1 cellular context compared by ENCODE assay signal in the genomic region with DNA sequence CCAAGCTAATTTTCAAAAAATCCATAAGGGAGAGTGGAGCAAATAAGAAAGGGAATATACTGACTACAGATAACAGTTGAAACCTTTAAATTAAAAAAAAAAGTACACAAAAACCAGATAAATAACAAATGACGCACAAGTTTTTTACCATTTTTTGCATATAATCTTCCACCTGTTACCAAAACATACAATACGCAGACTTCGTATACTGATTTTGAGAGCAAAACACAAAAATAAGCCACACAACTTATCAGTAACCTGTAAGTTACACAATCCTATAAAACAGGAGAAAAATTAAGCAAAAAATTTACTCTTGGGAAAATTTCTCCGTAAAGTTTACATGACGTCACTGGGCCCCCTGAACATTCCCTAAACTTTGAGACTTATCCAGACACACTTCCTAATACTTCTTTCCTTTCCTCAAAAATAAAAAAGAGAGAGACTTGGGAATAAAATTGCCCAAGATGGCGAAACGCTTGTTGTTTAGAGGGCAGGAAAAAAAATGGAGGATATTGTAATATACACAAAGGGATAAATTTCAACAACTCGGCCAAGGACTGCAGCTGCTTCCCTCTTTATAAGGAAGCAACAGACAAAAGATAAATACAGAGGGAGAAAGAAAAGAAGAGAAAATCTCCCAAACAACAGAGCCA.
TF ChIP-seq lines count a peak whose summit lies in the region.

No MANE protein-coding gene starts in this region.

TF ChIP-seq in H1, 55 proteins besides CTCF, POLR2A, EP300 and RAD21 (continued from another document):
- TF ChIP-seq, protein P1, sequence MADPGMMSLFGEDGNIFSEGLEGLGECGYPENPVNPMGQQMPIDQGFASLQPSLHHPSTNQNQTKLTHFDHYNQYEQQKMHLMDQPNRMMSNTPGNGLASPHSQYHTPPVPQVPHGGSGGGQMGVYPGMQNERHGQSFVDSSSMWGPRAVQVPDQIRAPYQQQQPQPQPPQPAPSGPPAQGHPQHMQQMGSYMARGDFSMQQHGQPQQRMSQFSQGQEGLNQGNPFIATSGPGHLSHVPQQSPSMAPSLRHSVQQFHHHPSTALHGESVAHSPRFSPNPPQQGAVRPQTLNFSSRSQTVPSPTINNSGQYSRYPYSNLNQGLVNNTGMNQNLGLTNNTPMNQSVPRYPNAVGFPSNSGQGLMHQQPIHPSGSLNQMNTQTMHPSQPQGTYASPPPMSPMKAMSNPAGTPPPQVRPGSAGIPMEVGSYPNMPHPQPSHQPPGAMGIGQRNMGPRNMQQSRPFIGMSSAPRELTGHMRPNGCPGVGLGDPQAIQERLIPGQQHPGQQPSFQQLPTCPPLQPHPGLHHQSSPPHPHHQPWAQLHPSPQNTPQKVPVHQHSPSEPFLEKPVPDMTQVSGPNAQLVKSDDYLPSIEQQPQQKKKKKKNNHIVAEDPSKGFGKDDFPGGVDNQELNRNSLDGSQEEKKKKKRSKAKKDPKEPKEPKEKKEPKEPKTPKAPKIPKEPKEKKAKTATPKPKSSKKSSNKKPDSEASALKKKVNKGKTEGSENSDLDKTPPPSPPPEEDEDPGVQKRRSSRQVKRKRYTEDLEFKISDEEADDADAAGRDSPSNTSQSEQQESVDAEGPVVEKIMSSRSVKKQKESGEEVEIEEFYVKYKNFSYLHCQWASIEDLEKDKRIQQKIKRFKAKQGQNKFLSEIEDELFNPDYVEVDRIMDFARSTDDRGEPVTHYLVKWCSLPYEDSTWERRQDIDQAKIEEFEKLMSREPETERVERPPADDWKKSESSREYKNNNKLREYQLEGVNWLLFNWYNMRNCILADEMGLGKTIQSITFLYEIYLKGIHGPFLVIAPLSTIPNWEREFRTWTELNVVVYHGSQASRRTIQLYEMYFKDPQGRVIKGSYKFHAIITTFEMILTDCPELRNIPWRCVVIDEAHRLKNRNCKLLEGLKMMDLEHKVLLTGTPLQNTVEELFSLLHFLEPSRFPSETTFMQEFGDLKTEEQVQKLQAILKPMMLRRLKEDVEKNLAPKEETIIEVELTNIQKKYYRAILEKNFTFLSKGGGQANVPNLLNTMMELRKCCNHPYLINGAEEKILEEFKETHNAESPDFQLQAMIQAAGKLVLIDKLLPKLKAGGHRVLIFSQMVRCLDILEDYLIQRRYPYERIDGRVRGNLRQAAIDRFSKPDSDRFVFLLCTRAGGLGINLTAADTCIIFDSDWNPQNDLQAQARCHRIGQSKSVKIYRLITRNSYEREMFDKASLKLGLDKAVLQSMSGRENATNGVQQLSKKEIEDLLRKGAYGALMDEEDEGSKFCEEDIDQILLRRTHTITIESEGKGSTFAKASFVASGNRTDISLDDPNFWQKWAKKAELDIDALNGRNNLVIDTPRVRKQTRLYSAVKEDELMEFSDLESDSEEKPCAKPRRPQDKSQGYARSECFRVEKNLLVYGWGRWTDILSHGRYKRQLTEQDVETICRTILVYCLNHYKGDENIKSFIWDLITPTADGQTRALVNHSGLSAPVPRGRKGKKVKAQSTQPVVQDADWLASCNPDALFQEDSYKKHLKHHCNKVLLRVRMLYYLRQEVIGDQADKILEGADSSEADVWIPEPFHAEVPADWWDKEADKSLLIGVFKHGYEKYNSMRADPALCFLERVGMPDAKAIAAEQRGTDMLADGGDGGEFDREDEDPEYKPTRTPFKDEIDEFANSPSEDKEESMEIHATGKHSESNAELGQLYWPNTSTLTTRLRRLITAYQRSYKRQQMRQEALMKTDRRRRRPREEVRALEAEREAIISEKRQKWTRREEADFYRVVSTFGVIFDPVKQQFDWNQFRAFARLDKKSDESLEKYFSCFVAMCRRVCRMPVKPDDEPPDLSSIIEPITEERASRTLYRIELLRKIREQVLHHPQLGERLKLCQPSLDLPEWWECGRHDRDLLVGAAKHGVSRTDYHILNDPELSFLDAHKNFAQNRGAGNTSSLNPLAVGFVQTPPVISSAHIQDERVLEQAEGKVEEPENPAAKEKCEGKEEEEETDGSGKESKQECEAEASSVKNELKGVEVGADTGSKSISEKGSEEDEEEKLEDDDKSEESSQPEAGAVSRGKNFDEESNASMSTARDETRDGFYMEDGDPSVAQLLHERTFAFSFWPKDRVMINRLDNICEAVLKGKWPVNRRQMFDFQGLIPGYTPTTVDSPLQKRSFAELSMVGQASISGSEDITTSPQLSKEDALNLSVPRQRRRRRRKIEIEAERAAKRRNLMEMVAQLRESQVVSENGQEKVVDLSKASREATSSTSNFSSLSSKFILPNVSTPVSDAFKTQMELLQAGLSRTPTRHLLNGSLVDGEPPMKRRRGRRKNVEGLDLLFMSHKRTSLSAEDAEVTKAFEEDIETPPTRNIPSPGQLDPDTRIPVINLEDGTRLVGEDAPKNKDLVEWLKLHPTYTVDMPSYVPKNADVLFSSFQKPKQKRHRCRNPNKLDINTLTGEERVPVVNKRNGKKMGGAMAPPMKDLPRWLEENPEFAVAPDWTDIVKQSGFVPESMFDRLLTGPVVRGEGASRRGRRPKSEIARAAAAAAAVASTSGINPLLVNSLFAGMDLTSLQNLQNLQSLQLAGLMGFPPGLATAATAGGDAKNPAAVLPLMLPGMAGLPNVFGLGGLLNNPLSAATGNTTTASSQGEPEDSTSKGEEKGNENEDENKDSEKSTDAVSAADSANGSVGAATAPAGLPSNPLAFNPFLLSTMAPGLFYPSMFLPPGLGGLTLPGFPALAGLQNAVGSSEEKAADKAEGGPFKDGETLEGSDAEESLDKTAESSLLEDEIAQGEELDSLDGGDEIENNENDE (IDR thresholded peaks at IDR 0.05; ENCODE audit: insufficient replicate concordance, low read length): peak; percentile 15
- TF ChIP-seq CHD1 (IDR thresholded peaks at IDR 0.05; ENCODE audit: low read depth, low read length) (peak; percentile 84), RBBP5 (IDR thresholded peaks at IDR 0.05; ENCODE audit: borderline replicate concordance, low read depth, low read length) (no peak), NRF1 (IDR thresholded peaks at IDR 0.05; ENCODE audit: low read depth, low read length) (no peak), E2F6 (IDR thresholded peaks at IDR 0.05) (no peak), SIN3A (conservative IDR thresholded peaks at IDR 0.05 in 1 of 2, IDR thresholded peaks at IDR 0.05 in 1 of 2; ENCODE audit: low read depth in 1 of 2, low read length in 2 of 2) (peak in 1 of 2 experiments; percentile 68; a peak in 1 of 4 replicates), ATF2 (IDR thresholded peaks at IDR 0.05; ENCODE audit: low read length) (peak; percentile 84)
TF ChIP-seq in H1: peak in this region for 5.
